In genomic region chr15:96472647-96473046, GRCh38 we compare ENCODE assay signal across 11 cellular contexts.
"Had no signal": no experiment of that assay in that cellular context is flagged by ENCODE, and none has a peak within 500 bp of the region (broad histone marks: within the 10 kb centered on the region; RNA-seq: fewer than 3 reads in every experiment).

No MANE protein-coding gene starts in this region.

- H3K36me3 ChIP-seq: HAP-1 had no signal

- H3K4me2 ChIP-seq: GM23338 had no signal

- H2AFZ ChIP-seq: GM23248, GM23338 had no signal

- H3K27ac ChIP-seq: GM23248 had no signal

- H3K27ac Mint-ChIP-seq: GM23338, H9, HFFc6 had no signal

- DNase-seq: GM23248, GOT3, H7, H9, HCEC 1CT, HFFc6 had no signal

- H3K9me3 Mint-ChIP-seq: GM23338, H9, HFFc6 had no signal

- FAIRE-seq: H1, H54 had no signal

- H3K4me3 Mint-ChIP-seq: GM23338, H9, HFFc6 had no signal

- ATAC-seq: GM23338, HCT116 had no signal

- H3K4me1 ChIP-seq: HAP-1 had no signal

- H3K9ac ChIP-seq: GM23248 had no signal

- H3K4me3 ChIP-seq: GM23248, GM23338, HAP-1 had no signal

- H3K9me3 ChIP-seq: HAP-1 had no signal
